15 cellular contexts compared by ENCODE assay signal in genomic region chr15:84824260-84824690, GRCh38. TPM values are rescaled to one million over a fixed set of nuclear protein-coding genes. Genes with fewer than 3 reads are reported as not detected.
DNase-seq lines count a peak whose midpoint lies in the region; ATAC-seq and TF ChIP-seq lines count a peak whose summit lies in the region.
"Had no signal": no experiment of that assay in that cellular context is flagged by ENCODE, and none has a peak within 500 bp of the region (broad histone marks: within the 10 kb centered on the region; RNA-seq: fewer than 3 reads in every experiment).

No MANE protein-coding gene starts in this region.

- intact Hi-C loops in naive thymus-derived CD4-positive, alpha-beta T cell (cut with micrococcal nuclease) = no loop called here

- H3K27ac Mint-ChIP-seq in WTC11 = peak overlapping the region; percentile 24; the same call in 1 of the 2 replicates
- no peak overlapping the region for H3K27ac Mint-ChIP-seq in naive thymus-derived CD4-positive, alpha-beta T cell
- H3K27ac Mint-ChIP-seq: activated T-cell treated with anti-CD3 and anti-CD28 coated beads, Interleukin-2, amount 50 U/mL, for 24 hours; T-cell had no signal

- ATAC-seq in WTC11 = no peak
- ATAC-seq in gastroesophageal sphincter = peak; percentile 80
- ATAC-seq in thoracic aorta (ENCODE audit: insufficient number of reproducible peaks, low FRiP score, low read depth) = no peak
- ATAC-seq in naive thymus-derived CD4-positive, alpha-beta T cell = no peak
- ATAC-seq: activated CD4-positive, CD25-positive, alpha-beta regulatory T cell treated with anti-CD3 and anti-CD28 coated beads, Interleukin-2, amount 50 U/mL, for 24 hours; T-cell had no signal

- POLR2A ChIA-PET in WTC11 (lab: Charles Lee) = no interaction called here
- POLR2A ChIA-PET in naive thymus-derived CD4-positive, alpha-beta T cell (lab: Charles Lee) = no interaction called here

- TF ChIP-seq EP300 in gastroesophageal sphincter (IDR thresholded peaks at IDR 0.05) = no peak

- H3K27me3 ChIP-seq in gastroesophageal sphincter (no peaks in the 10 kb centered on the region), thoracic aorta (replicated peaks; ENCODE audit: insufficient read depth) (no peaks in the 10 kb centered on the region)
- no peaks in the 10 kb centered on the region for H3K27me3 ChIP-seq in naive thymus-derived CD4-positive, alpha-beta T cell (ENCODE audit: control insufficient read depth in 2 of 2, insufficient read depth in 2 of 2, low read length in 2 of 2)
- H3K27me3 ChIP-seq: BE2C, dorsolateral prefrontal cortex, upper lobe of left lung had no signal

- CTCF ChIA-PET in WTC11 (lab: Charles Lee) = interaction anchor here (0.6 kb wide), 1 partner anchor 54 kb away, joined by 3 read pairs; no protein-coding TSS in a partner anchor
- CTCF ChIA-PET in naive thymus-derived CD4-positive, alpha-beta T cell (lab: Charles Lee) = interaction anchor here (0.6 to 0.7 kb wide), 2 partner anchors 234 to 659 kb away, joined by 3 read pairs; no protein-coding TSS in a partner anchor

- peaks cover 10 to 100% (median 22%) of the 10 kb centered on the region in 3 donors for H3K4me1 ChIP-seq in gastroesophageal sphincter
- H3K4me1 ChIP-seq in thoracic aorta (ENCODE audit: control insufficient read depth in 1 of 2, low read depth in 2 of 2) = peaks cover 49 to 100% of the 10 kb centered on the region in 2 donors
- H3K4me1 ChIP-seq in naive thymus-derived CD4-positive, alpha-beta T cell (ENCODE audit: control insufficient read depth in 2 of 2, insufficient read depth in 2 of 2, low read length in 2 of 2) = no peaks in the 10 kb centered on the region

- H3K36me3 ChIP-seq in gastroesophageal sphincter (peaks cover 0 to 8% of the 10 kb centered on the region in 2 donors), thoracic aorta (no peaks in the 10 kb centered on the region)
- no peaks in the 10 kb centered on the region for H3K36me3 ChIP-seq in naive thymus-derived CD4-positive, alpha-beta T cell (ENCODE audit: control insufficient read depth in 2 of 3, insufficient read depth in 3 of 3, low read length in 3 of 3)
- H3K36me3 ChIP-seq: BE2C, upper lobe of left lung had no signal

- peaks cover 45% of the 10 kb centered on the region for H3K4me1 Mint-ChIP-seq in WTC11
- no peaks in the 10 kb centered on the region for H3K4me1 Mint-ChIP-seq in naive thymus-derived CD4-positive, alpha-beta T cell
- H3K4me1 Mint-ChIP-seq: T-cell had no signal

- H3K27ac ChIP-seq in gastroesophageal sphincter = peak overlapping the region; percentile 60 to 94 (median 80)
- peak overlapping the region; percentile 14 to 45 for H3K27ac ChIP-seq in thoracic aorta
- H3K27ac ChIP-seq in naive thymus-derived CD4-positive, alpha-beta T cell (ENCODE audit: low read depth, low read length) = no peak overlapping the region
- H3K27ac ChIP-seq: PC-9, upper lobe of left lung had no signal

- WGBS in gastroesophageal sphincter (ENCODE audit: low coverage in 1 of 2), 2 donors = 52 to 58% methylated on average over 2 of the region's 2 CpGs

- no peaks in the 10 kb centered on the region for H3K9me3 ChIP-seq in gastroesophageal sphincter
- no peaks in the 10 kb centered on the region for H3K9me3 ChIP-seq in thoracic aorta
- H3K9me3 ChIP-seq in naive thymus-derived CD4-positive, alpha-beta T cell (ENCODE audit: control insufficient read depth in 2 of 3, low read length in 3 of 3) = no peaks in the 10 kb centered on the region
- H3K9me3 ChIP-seq: BE2C, upper lobe of left lung had no signal

- H3K9me3 Mint-ChIP-seq in WTC11 = no peaks in the 10 kb centered on the region
- no peaks in the 10 kb centered on the region for H3K9me3 Mint-ChIP-seq in naive thymus-derived CD4-positive, alpha-beta T cell
- H3K9me3 Mint-ChIP-seq: activated T-cell treated with anti-CD3 and anti-CD28 coated beads, Interleukin-2, amount 50 U/mL, for 24 hours; T-cell had no signal

- H3K4me3 ChIP-seq in gastroesophageal sphincter = no peak overlapping the region
- H3K4me3 ChIP-seq in thoracic aorta = no peak overlapping the region
- H3K4me3 ChIP-seq in naive thymus-derived CD4-positive, alpha-beta T cell (ENCODE audit: low read length) = no peak overlapping the region
- H3K4me3 ChIP-seq: dorsolateral prefrontal cortex, PC-9, upper lobe of left lung had no signal

- H3K27me3 Mint-ChIP-seq in WTC11 (ENCODE audit: low read depth) = no peaks in the 10 kb centered on the region
- peaks cover 0 to 5% (median 0%) of the 10 kb centered on the region in 5 donors for H3K27me3 Mint-ChIP-seq in naive thymus-derived CD4-positive, alpha-beta T cell
- H3K27me3 Mint-ChIP-seq: activated T-cell treated with anti-CD3 and anti-CD28 coated beads, Interleukin-2, amount 50 U/mL, for 24 hours had no signal

- DNase-seq in WTC11 (ENCODE audit: low spot score) (no peak), middle frontal gyrus (ENCODE audit: extremely low spot score, low spot score) (peak; percentile 26), thoracic aorta (ENCODE audit: low spot score) (no peak), KG1 (lab: John Stamatoyannopoulos, UW) (no peak), D341Med (ENCODE audit: low spot score) (no peak), NCI-H2029 (lab: John Stamatoyannopoulos, UW) (no peak)
- no peak for DNase-seq in naive thymus-derived CD4-positive, alpha-beta T cell
- DNase-seq: activated T-cell treated with anti-CD3 and anti-CD28 coated beads, Interleukin-2, amount 50 U/mL, for 24 hours; BE2C; PC-9; T-cell; upper lobe of left lung had no signal

- H3K4me3 Mint-ChIP-seq in WTC11 = no peak overlapping the region
- no peak overlapping the region for H3K4me3 Mint-ChIP-seq in naive thymus-derived CD4-positive, alpha-beta T cell
- H3K4me3 Mint-ChIP-seq: activated T-cell treated with anti-CD3 and anti-CD28 coated beads, Interleukin-2, amount 50 U/mL, for 24 hours; T-cell had no signal

- TF ChIP-seq POLR2A in gastroesophageal sphincter (IDR thresholded peaks at IDR 0.05) = no peak

- peaks cover 3% of the 10 kb centered on the region; the same call in 1 of the 2 replicates for H3K36me3 Mint-ChIP-seq in WTC11
- H3K36me3 Mint-ChIP-seq in naive thymus-derived CD4-positive, alpha-beta T cell = no peaks in the 10 kb centered on the region
- H3K36me3 Mint-ChIP-seq: T-cell had no signal

- TF ChIP-seq CTCF in WTC11 (IDR thresholded peaks at IDR 0.05) (no peak), gastroesophageal sphincter (IDR thresholded peaks at IDR 0.05) (no peak), thoracic aorta (IDR thresholded peaks at IDR 0.05) (no peak)

TF ChIP-seq in WTC11, 78 proteins besides CTCF, POLR2A, EP300 and RAD21:
- TF ChIP-seq KAT7 (CRISPR knock-in tag; IDR thresholded peaks at IDR 0.05; ENCODE audit: borderline replicate concordance) = no peak
- no peak for TF ChIP-seq ZBTB21 (CRISPR knock-in tag; IDR thresholded peaks at IDR 0.05; ENCODE audit: borderline replicate concordance)
- no peak for TF ChIP-seq OVOL2 (CRISPR knock-in tag; IDR thresholded peaks at IDR 0.05; ENCODE audit: borderline replicate concordance)
- TF ChIP-seq FOXP1 (CRISPR knock-in tag; IDR thresholded peaks at IDR 0.05; ENCODE audit: borderline replicate concordance) = no peak

RNA-seq across cellular contexts. Expression of gene ALPK3, which starts 7.1 kb away (rescaled TPM):
- total RNA-seq in WTC11 (2021) (16.5 to 23.0 TPM (median 20.9 TPM) in 3 replicates), gastroesophageal sphincter (10 to 100 TPM; 19.1 to 34.4 (median 26.5) TPM), thoracic aorta (10 to 100 TPM; 56.9 to 81.1 TPM)
- under 1 TPM; 0.19 to 0.30 (median 0.20) TPM for total RNA-seq in naive thymus-derived CD4-positive, alpha-beta T cell
- polyA plus RNA-seq in naive thymus-derived CD4-positive, alpha-beta T cell = under 1 TPM in 1 of 2 donors, not detected in 1; 0.02 TPM

Comparison
In these comparisons a context has a peak if more than half of its experiments do, and no peak if none do; other contexts are left out.
1. RNA of gene ALPK3, which starts 7.1 kb away (total RNA-seq): 56.9 to 81.1 TPM in thoracic aorta, 19.1 to 34.4 TPM in gastroesophageal sphincter and 16.5 to 23.0 TPM in WTC11; 0.19 to 0.30 TPM in naive thymus-derived CD4-positive, alpha-beta T cell; every median in the first group is over 10 times any median in the second.